ENCODE assay signal across 8 cellular contexts in the genomic region with DNA sequence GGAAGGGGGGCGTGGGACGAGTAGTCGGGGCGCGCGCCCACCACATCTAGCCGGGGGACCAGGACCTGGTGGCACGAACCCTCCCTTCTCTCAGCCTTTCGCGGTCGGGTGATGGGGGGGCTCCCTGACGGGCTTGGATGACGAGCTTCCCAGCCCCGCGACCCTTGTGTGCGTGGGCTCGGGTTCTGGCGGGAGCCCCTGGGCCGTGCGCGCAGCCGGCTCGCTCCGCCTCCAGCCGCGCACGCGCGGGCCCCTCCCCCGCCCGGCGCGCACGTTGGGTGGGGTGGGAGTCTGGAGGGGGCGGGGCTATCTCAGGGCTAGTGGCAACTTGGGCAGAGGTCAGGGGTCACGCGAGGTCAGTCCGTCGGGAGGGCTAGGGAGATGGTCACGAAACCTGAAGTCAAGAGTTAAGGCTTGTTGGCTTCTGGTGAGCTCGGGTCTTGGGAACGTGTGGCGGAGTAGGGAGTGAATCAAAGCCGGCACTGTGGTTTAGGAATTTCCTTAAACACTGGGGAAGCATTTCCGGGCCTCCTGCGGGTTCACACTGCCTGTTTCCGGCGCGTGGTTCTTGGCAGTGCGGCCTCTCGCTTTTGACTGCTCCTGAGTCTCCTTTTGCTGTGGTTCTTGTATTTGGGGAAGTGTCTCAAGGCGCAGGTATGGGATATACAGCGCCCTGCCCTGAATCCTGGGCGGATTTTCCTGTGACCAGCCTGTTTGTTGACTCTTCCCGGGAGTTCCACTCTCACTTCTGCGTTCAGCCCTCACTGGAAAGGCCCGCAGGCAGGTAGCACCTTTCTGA. TPM values are rescaled to one million over a fixed set of nuclear protein-coding genes. Genes with fewer than 3 reads are reported as not detected.
A peak's percentile ranks its signal among the peaks of the same experiment; 100 is the strongest.
DNase-seq lines count a peak whose midpoint lies in the region; TF ChIP-seq lines count a peak whose summit lies in the region.

A gene (plus strand): TSS at position 356 of the 799 bp plus-strand sequence. CDS start 1,654 bp downstream, outside the sequence.

- TF ChIP-seq CTCF in GM06990 (IDR thresholded peaks at IDR 0.05; ENCODE audit: insufficient read depth, low read length, poor library complexity, severe bottlenecking): no peak
- TF ChIP-seq CTCF in HFF-Myc (IDR thresholded peaks at IDR 0.05; ENCODE audit: low read depth, low read length, missing control alignments): no peak
- TF ChIP-seq CTCF in SU-DHL-6 (IDR thresholded peaks at IDR 0.05; ENCODE audit: insufficient read depth, low read length, poor library complexity, severe bottlenecking): no peak
- TF ChIP-seq CTCF in glutamatergic neuron (IDR thresholded peaks at IDR 0.05; ENCODE audit: partially characterized antibody, unreplicated experiment): no peak
- no peak for TF ChIP-seq CTCF in osteoblast (IDR thresholded peaks at IDR 0.05; ENCODE audit: extremely low read depth, low read depth, low read length)

- H3K36me3 ChIP-seq in GM06990 (ENCODE audit: control insufficient read depth, insufficient read depth, low read length): peaks cover 6% of the 10 kb centered on the region
- H3K36me3 ChIP-seq in SU-DHL-6 (ENCODE audit: low read length): peaks cover 22% of the 10 kb centered on the region
- H3K36me3 ChIP-seq in osteoblast (ENCODE audit: insufficient read depth, low read length): peaks cover 21% of the 10 kb centered on the region

- H3K27ac Mint-ChIP-seq in activated naive CD8-positive, alpha-beta T cell treated with anti-CD3 and anti-CD28 coated beads for 36 hours: peak within 1 kb of the TSS; percentile 99
- H3K27ac Mint-ChIP-seq in glutamatergic neuron (ENCODE audit: unreplicated experiment): peak within 1 kb of the TSS; percentile 98

- H3K27ac ChIP-seq in SU-DHL-6 (ENCODE audit: low read depth, low read length) (peak within 1 kb of the TSS; percentile 95), osteoblast (ENCODE audit: low read depth, low read length) (peak within 1 kb of the TSS; percentile 99), temporal lobe (ENCODE audit: low read depth, low read length) (peak within 1 kb of the TSS; percentile 99)

- peaks cover 16% of the 10 kb centered on the region for H3K4me1 ChIP-seq in osteoblast (ENCODE audit: insufficient read depth, low read length)

- no peaks in the 10 kb centered on the region for H3K27me3 ChIP-seq in GM06990 (replicated peaks; ENCODE audit: control insufficient read depth, insufficient read depth, low read length)
- H3K27me3 ChIP-seq in SU-DHL-6 (ENCODE audit: low read length): no peaks in the 10 kb centered on the region
- H3K27me3 ChIP-seq in osteoblast (ENCODE audit: insufficient read depth, low read length): no peaks in the 10 kb centered on the region

- H3K4me3 ChIP-seq in GM06990 (replicated peaks; ENCODE audit: low read depth, low read length): peak within 1 kb of the TSS; percentile 95
- H3K4me3 ChIP-seq in HFF-Myc (replicated peaks; ENCODE audit: low read depth, low read length): peak within 1 kb of the TSS; percentile 92
- peak within 1 kb of the TSS; percentile 87 for H3K4me3 ChIP-seq in SU-DHL-6 (ENCODE audit: insufficient read depth, low read length, poor library complexity, severe bottlenecking)
- H3K4me3 ChIP-seq in osteoblast (ENCODE audit: insufficient read depth, low read length): peak within 1 kb of the TSS; percentile 98

- H2AFZ ChIP-seq in SU-DHL-6 (ENCODE audit: low read depth, low read length, severe bottlenecking) (peak within 1 kb of the TSS; percentile 74), osteoblast (ENCODE audit: low read length) (peak within 1 kb of the TSS; percentile 91)

- H3K9me3 ChIP-seq in SU-DHL-6 (ENCODE audit: insufficient read depth, low read length) (no peaks in the 10 kb centered on the region), osteoblast (ENCODE audit: low read depth, low read length) (no peaks in the 10 kb centered on the region)

- no peaks in the 10 kb centered on the region for H4K20me1 ChIP-seq in SU-DHL-6 (ENCODE audit: low read depth, low read length)
- H4K20me1 ChIP-seq in osteoblast (ENCODE audit: insufficient read depth, low read length): peaks cover 21% of the 10 kb centered on the region

- peaks cover 25% of the 10 kb centered on the region for H3K36me3 Mint-ChIP-seq in activated naive CD8-positive, alpha-beta T cell treated with anti-CD3 and anti-CD28 coated beads for 36 hours
- H3K36me3 Mint-ChIP-seq in glutamatergic neuron (ENCODE audit: unreplicated experiment): no peaks in the 10 kb centered on the region

- H3K9ac ChIP-seq in SU-DHL-6 (ENCODE audit: low read length): peak within 1 kb of the TSS; percentile 100

- H3K27me3 Mint-ChIP-seq in activated naive CD8-positive, alpha-beta T cell treated with anti-CD3 and anti-CD28 coated beads for 36 hours: no peaks in the 10 kb centered on the region
- peaks cover 13% of the 10 kb centered on the region for H3K27me3 Mint-ChIP-seq in glutamatergic neuron (ENCODE audit: unreplicated experiment)

- H3F3A ChIP-seq in SU-DHL-6 (ENCODE audit: insufficient read depth): peaks cover 9% of the 10 kb centered on the region; the same call in 1 of the 2 replicates

- peak within 1 kb of the TSS; percentile 83 for H3K4me2 ChIP-seq in SU-DHL-6 (ENCODE audit: low read depth, low read length, poor library complexity, severe bottlenecking)
- H3K4me2 ChIP-seq in osteoblast (ENCODE audit: insufficient read depth, low read length): peak within 1 kb of the TSS; percentile 83

- H3K9me3 Mint-ChIP-seq in activated naive CD8-positive, alpha-beta T cell treated with anti-CD3 and anti-CD28 coated beads for 36 hours: no peaks in the 10 kb centered on the region
- peaks cover 11% of the 10 kb centered on the region for H3K9me3 Mint-ChIP-seq in glutamatergic neuron (ENCODE audit: unreplicated experiment)

- H3K4me3 Mint-ChIP-seq in activated naive CD8-positive, alpha-beta T cell treated with anti-CD3 and anti-CD28 coated beads for 36 hours: peak within 1 kb of the TSS; percentile 99
- peak within 1 kb of the TSS; percentile 99 for H3K4me3 Mint-ChIP-seq in glutamatergic neuron (ENCODE audit: unreplicated experiment)

- peaks cover 33% of the 10 kb centered on the region for H3K79me2 ChIP-seq in SU-DHL-6 (ENCODE audit: insufficient read depth, low read length)
- peaks cover 41% of the 10 kb centered on the region for H3K79me2 ChIP-seq in osteoblast (ENCODE audit: insufficient read depth, low read length)

- H3K9me2 ChIP-seq in SU-DHL-6 (replicated peaks; ENCODE audit: insufficient read depth, low read length): no peaks in the 10 kb centered on the region

- H3K4me1 Mint-ChIP-seq in activated naive CD8-positive, alpha-beta T cell treated with anti-CD3 and anti-CD28 coated beads for 36 hours: peaks cover 25% of the 10 kb centered on the region
- peaks cover 6% of the 10 kb centered on the region for H3K4me1 Mint-ChIP-seq in glutamatergic neuron (ENCODE audit: low read depth, unreplicated experiment)

- peak; percentile 88 for DNase-seq in GM06990 (ENCODE audit: extremely low read depth, insufficient read length)
- DNase-seq in HFF-Myc (ENCODE audit: extremely low read depth, low read depth): peak; percentile 45
- DNase-seq in NAMALWA (ENCODE audit: low spot score): peak; percentile 85
- peak; percentile 93 for DNase-seq in activated naive CD8-positive, alpha-beta T cell treated with anti-CD3 and anti-CD28 coated beads for 36 hours
- peak; percentile 86 for DNase-seq in glutamatergic neuron
- DNase-seq in osteoblast (ENCODE audit: insufficient read length, low spot score, missing footprints): peak; percentile 97

RNA-seq across cellular contexts. Expression of the gene that starts here (rescaled TPM):
- total RNA-seq in activated naive CD8-positive, alpha-beta T cell treated with anti-CD3 and anti-CD28 coated beads for 36 hours: 10 to 100 TPM; 66.1 to 72.6 TPM
- total RNA-seq in glutamatergic neuron (ENCODE audit: unreplicated experiment) (60.1 TPM), osteoblast (16.3 and 19.2 TPM in 2 replicates), temporal lobe (25.3 TPM)

Comparison
In these comparisons a context has a peak if more than half of its experiments do, and no peak if none do; other contexts are left out.
1. Peak in every context shown above with its lines: DNase-seq, H3K4me3 ChIP-seq and H3K27ac ChIP-seq.
2. DNase-seq: peak in every context shown above with its lines; median percentile 97 in osteoblast; 93 in activated naive CD8-positive, alpha-beta T cell treated with anti-CD3 and anti-CD28 coated beads for 36 hours; 88 in GM06990; 86 in glutamatergic neuron; 85 in NAMALWA; 45 in HFF-Myc.